8 cellular contexts compared by ENCODE assay signal in the genomic region with DNA sequence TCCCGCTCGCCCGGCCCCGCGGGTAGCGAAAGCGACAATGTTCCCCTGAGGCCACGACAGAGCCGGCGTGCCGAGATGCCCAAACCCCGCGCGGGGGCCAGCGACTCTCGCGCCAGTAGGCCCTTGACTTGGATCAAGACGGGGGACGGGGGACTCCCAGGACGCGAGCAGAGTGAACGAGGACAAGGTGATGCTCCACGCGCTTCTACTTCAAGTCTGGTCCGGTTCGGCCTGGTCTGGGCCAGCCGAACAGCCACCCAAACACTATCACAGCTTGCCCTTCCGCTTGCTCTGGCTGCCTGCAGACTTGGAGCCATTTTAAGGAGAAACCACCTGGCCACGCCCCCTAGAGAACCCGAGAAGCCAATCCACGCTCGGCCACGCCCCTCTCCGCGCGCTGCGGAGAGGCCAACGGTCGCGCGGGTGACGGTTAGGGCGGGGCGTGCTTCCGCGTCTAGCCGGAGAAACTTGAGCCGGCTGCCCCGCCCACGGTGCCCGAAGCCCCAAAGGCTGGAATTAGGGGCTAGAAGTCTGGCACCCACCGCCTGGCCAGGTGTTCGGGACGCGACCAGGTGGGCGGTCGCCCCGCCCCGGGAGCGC. TPM values are rescaled to one million over a fixed set of nuclear protein-coding genes. Genes with fewer than 3 reads are reported as not detected.
DNase-seq lines count a peak whose midpoint lies in the region; ATAC-seq, FAIRE-seq and TF ChIP-seq lines count a peak whose summit lies in the region.

No MANE protein-coding gene starts in this region.

- no peaks in the 10 kb centered on the region for H3K27me3 ChIP-seq in bronchial epithelial cell (ENCODE audit: control insufficient read depth, insufficient read depth, low read length)
- H3K27me3 ChIP-seq in smooth muscle cell (ENCODE audit: low read depth), result no peaks in the 10 kb centered on the region

- H3K36me3 ChIP-seq in bronchial epithelial cell (ENCODE audit: control insufficient read depth, insufficient read depth, low read length), result peaks cover 26% of the 10 kb centered on the region
- no peaks in the 10 kb centered on the region for H3K36me3 ChIP-seq in smooth muscle cell (ENCODE audit: low read depth)

- no peak for TF ChIP-seq CTCF in WI38 (IDR thresholded peaks at IDR 0.05; ENCODE audit: low read depth, low read length)
- no peak for TF ChIP-seq CTCF in bronchial epithelial cell (IDR thresholded peaks at IDR 0.05; ENCODE audit: insufficient read depth, low read length, severe bottlenecking)
- TF ChIP-seq CTCF in smooth muscle cell (IDR thresholded peaks at IDR 0.05; ENCODE audit: borderline replicate concordance, insufficient read depth, poor library complexity, severe bottlenecking), result no peak

- H3K4me1 ChIP-seq in smooth muscle cell (ENCODE audit: low read depth), result peaks cover 22% of the 10 kb centered on the region

- H3K9ac ChIP-seq in smooth muscle cell (ENCODE audit: low read depth), result peak overlapping the region; percentile 98

- under 1% methylated on average over 58 of the region's 60 CpGs for WGBS in smooth muscle cell (ENCODE audit: low lambda C conversion rate)

- no peaks in the 10 kb centered on the region for H3K9me3 ChIP-seq in smooth muscle cell (replicated peaks; ENCODE audit: low read depth)

- peak; percentile 97 for DNase-seq in AG08395 (ENCODE audit: low spot score)
- peak; percentile 98 for DNase-seq in NCI-H2227 (lab: John Stamatoyannopoulos, UW; ENCODE audit: unreplicated experiment)
- peak; percentile 90 for DNase-seq in bronchial epithelial cell (ENCODE audit: low read depth)
- peak; percentile 88 for DNase-seq in iPS-NIHi7 (ENCODE audit: extremely low spot score)
- peak; percentile 97 for DNase-seq in smooth muscle cell (lab: John Stamatoyannopoulos, UW; ENCODE audit: unreplicated experiment)

- peak overlapping the region; percentile 71 for H3K4me3 ChIP-seq in WI38 (ENCODE audit: low read depth, low read length)
- peak overlapping the region; percentile 93 for H3K4me3 ChIP-seq in bronchial epithelial cell (ENCODE audit: low read depth, low read length)
- peak overlapping the region; percentile 75 for H3K4me3 ChIP-seq in smooth muscle cell

- peaks cover 39% of the 10 kb centered on the region for H3K79me2 ChIP-seq in smooth muscle cell (ENCODE audit: low read depth)

- ATAC-seq in GM18909 (IDR thresholded peaks at IDR 0.05; ENCODE audit: poor library complexity, unreplicated experiment) (peak; percentile 53), HG03159 (IDR thresholded peaks at IDR 0.05; ENCODE audit: unreplicated experiment) (peak; percentile 51)

- no peak overlapping the region for H2AFZ ChIP-seq in smooth muscle cell (ENCODE audit: low read depth)

- peaks cover 22% of the 10 kb centered on the region for H3F3A ChIP-seq in smooth muscle cell (ENCODE audit: low read depth)

- H3K4me2 ChIP-seq in smooth muscle cell, result peak overlapping the region; percentile 97

- H4K20me1 ChIP-seq in smooth muscle cell (ENCODE audit: low read depth), result peaks cover 6% of the 10 kb centered on the region

- FAIRE-seq in bronchial epithelial cell (lab: Jason Lieb, UNC), result no peak

- peak overlapping the region; percentile 99 for H3K27ac ChIP-seq in smooth muscle cell (ENCODE audit: low read depth)

RNA-seq across cellular contexts. Expression of a gene that starts 0.6 kb away (rescaled TPM):
- total RNA-seq in bronchial epithelial cell (36.3 and 58.9 TPM in 2 replicates), smooth muscle cell (113 and 124 TPM in 2 replicates)
- 169 and 175 TPM in 2 replicates for polyA plus RNA-seq in smooth muscle cell

RNA-seq across cellular contexts. Expression of a gene that starts 2.9 kb away (rescaled TPM):
- total RNA-seq in bronchial epithelial cell (34.2 and 44.0 TPM in 2 replicates), smooth muscle cell (32.1 and 35.6 TPM in 2 replicates)
- polyA plus RNA-seq in smooth muscle cell, result 39.0 and 51.1 TPM in 2 replicates

RNA-seq across cellular contexts. Expression of a gene that starts 7.9 kb away (rescaled TPM):
- total RNA-seq in bronchial epithelial cell (270 and 478 TPM in 2 replicates), smooth muscle cell (121 and 128 TPM in 2 replicates)
- 105 and 127 TPM in 2 replicates for polyA plus RNA-seq in smooth muscle cell

RNA-seq across cellular contexts. Expression of a gene that starts 14.1 kb away (rescaled TPM):
- total RNA-seq in bronchial epithelial cell (31.5 and 61.1 TPM in 2 replicates), smooth muscle cell (61.8 and 72.8 TPM in 2 replicates)
- polyA plus RNA-seq in smooth muscle cell, result 86.8 and 115 TPM in 2 replicates

RNA-seq across cellular contexts. Expression of a gene that starts 31.3 kb away (rescaled TPM):
- total RNA-seq in bronchial epithelial cell (15.8 and 28.7 TPM in 2 replicates), smooth muscle cell (20.3 and 22.7 TPM in 2 replicates)
- polyA plus RNA-seq in smooth muscle cell, result 29.9 and 30.4 TPM in 2 replicates

Comparison
In these comparisons a context has a peak if more than half of its experiments do, and no peak if none do; other contexts are left out.
1. Peak in every context shown above with its lines: DNase-seq, ATAC-seq, H3K4me3 ChIP-seq and H3K27ac ChIP-seq.